In the genomic region with DNA sequence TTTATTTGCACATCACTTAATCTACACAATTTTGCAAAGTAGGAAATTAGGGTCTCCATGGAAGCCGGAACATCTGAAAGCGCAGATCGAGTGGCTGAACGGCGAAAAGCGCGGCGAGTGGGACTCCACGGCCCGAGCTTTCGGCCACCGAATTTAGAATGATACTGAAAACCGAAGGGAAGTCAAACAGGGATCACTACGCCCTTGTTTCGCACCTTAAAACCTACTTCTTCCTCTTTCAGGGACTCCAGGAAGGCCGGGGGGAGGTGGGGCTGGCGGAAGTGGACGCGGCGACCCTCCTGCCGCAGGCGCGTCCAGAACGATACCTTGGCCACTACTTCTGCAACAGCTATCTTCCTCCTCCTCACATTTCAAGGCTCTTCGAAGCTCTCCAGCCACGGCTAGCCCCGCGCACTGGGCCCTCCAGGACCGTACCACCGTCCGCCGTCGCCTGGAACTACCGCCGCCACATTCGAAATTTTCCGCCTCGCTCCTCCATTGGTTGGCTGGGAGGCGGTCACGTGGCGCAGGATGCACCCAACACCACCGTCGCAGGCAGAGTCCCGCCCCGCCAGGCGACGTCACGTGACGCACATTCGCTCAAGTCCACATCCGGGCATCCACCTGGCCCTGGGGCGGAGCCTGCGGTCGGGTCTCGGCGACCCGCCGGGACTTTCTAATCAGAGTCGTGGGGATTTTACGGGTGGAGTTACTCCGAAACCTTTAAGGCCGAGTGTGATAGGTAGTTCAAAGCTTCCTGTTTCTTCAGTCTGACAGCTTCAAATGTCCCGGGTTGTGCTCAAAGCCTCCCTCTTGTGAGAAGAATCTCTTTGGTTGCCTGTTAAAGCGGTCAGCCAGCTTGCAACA, we compare ENCODE assay signal across 8 cellular contexts. TPM values are rescaled to one million over a fixed set of nuclear protein-coding genes. Genes with fewer than 3 reads are reported as not detected.
DNase-seq lines count a peak whose midpoint lies in the region; ATAC-seq and TF ChIP-seq lines count a peak whose summit lies in the region.

TSS of gene SGO1 (minus strand) at position 474 of the 867 bp plus-strand sequence. CDS start 2,179 bp downstream, outside the sequence.

- DNase-seq in BJ (ENCODE audit: low read depth) (peak; percentile 78), GM19240 (ENCODE audit: insufficient read length, low spot score) (peak; percentile 84), NCI-H524 treated with DMSO at 0.1 percent for 48 hours (lab: John Stamatoyannopoulos, UW) (peak; percentile 75), coronary artery (ENCODE audit: low spot score) (peak; percentile 99)
- peak; percentile 99 to 100 for DNase-seq in activated CD4-positive, alpha-beta T cell treated with anti-CD3 and anti-CD28 coated beads for 4 hours
- DNase-seq in stimulated activated CD4-positive, alpha-beta T cell treated with anti-CD3 and anti-CD28 coated beads, Interleukin-1b, Interleukin-23, amount 100 ng/mL, for 4 hours (ENCODE audit: low read depth in 2 of 2) = peak; percentile 98 to 99

- peak within 1 kb of the TSS; percentile 82 to 84 for H3K27ac ChIP-seq in coronary artery
- H3K27ac ChIP-seq in layer of hippocampus (ENCODE audit: low read depth, low read length) = peak within 1 kb of the TSS; percentile 90

- CTCF ChIA-PET in BJ (lab: Yijun Ruan, JAX) = no interaction called here

- ATAC-seq in HG03457 (IDR thresholded peaks at IDR 0.05; ENCODE audit: unreplicated experiment) = peak; percentile 96

- TF ChIP-seq CTCF in BJ (IDR thresholded peaks at IDR 0.05; ENCODE audit: insufficient read depth, low read depth, low read length) (peak; percentile 27; the same call in 1 of the 2 replicates), coronary artery (IDR thresholded peaks at IDR 0.05) (no peak)

- H3K27me3 ChIP-seq in BJ (ENCODE audit: control insufficient read depth, insufficient read depth, low read length) (no peaks in the 10 kb centered on the region), layer of hippocampus (ENCODE audit: control insufficient read depth, insufficient read depth, low read length) (no peaks in the 10 kb centered on the region)

- no peaks in the 10 kb centered on the region for H3K36me3 ChIP-seq in BJ (ENCODE audit: control insufficient read depth, insufficient read depth, low read length)

- H3K4me3 ChIP-seq in BJ (ENCODE audit: low read depth, low read length) (peak within 1 kb of the TSS; percentile 99), coronary artery (peak within 1 kb of the TSS; percentile 75)

- POLR2A ChIA-PET in BJ (lab: Charles Lee) = no interaction called here

RNA-seq across cellular contexts. Expression of gene SGO1, which starts in this region (rescaled TPM):
- 1.6 and 3.1 TPM in 2 replicates for polyA plus RNA-seq in BJ (2011; rRNA removed)
- 1.2 and 1.8 TPM in 2 replicates for polyA minus RNA-seq in BJ (2011; rRNA and poly(A)+ RNA removed)

Comparison
In these comparisons a context has a peak if more than half of its experiments do, and no peak if none do; other contexts are left out.
1. Peak in every context shown above with its lines: DNase-seq, ATAC-seq, H3K4me3 ChIP-seq and H3K27ac ChIP-seq.